In genomic region chr4:124918559-124919122, GRCh38 we compare ENCODE assay signal across 33 cellular contexts.
"Had no signal": no experiment of that assay in that cellular context is flagged by ENCODE, and none has a peak within 500 bp of the region (broad histone marks: within the 10 kb centered on the region; RNA-seq: fewer than 3 reads in every experiment).

No MANE protein-coding gene starts in this region.

- DNase-seq: activated CD4-positive, alpha-beta memory T cell treated with anti-CD3 and anti-CD28 coated beads for 36 hours; activated CD4-positive, alpha-beta T cell treated with anti-CD3 and anti-CD28 coated beads for 36 hours; activated CD4-positive, alpha-beta T cell treated with anti-CD3 and anti-CD28 coated beads, Interleukin-2, amount 10 ng/mL, durations not matched to agents 24 days and 14 days; activated CD4-positive, CD25-positive, alpha-beta regulatory T cell; activated CD4-positive, CD25-positive, alpha-beta regulatory T cell treated with anti-CD3 and anti-CD28 coated beads, Interleukin-2, amount 50 U/mL, for 72 hours; activated CD8-positive, alpha-beta memory T cell treated with anti-CD3 and anti-CD28 coated beads, Interleukin-2, amount 10 ng/mL, durations not matched to agents 7 days and 5 days; activated CD8-positive, alpha-beta memory T cell treated with anti-CD3 and anti-CD28 coated beads, Interleukin-2, amount 50 U/mL, for 4 hours; activated CD8-positive, alpha-beta T cell treated with anti-CD3 and anti-CD28 coated beads, Interleukin-2, amount 10 ng/mL, durations not matched to agents 7 days and 5 days; activated gamma-delta T cell; activated naive CD4-positive, alpha-beta T cell; activated naive CD4-positive, alpha-beta T cell treated with anti-CD3 and anti-CD28 coated beads, Interleukin-2, amount 10 ng/mL, durations not matched to agents 7 days and 5 days; activated naive CD8-positive, alpha-beta T cell treated with anti-CD3 and anti-CD28 coated beads, Interleukin-2, amount 10 ng/mL, durations not matched to agents 7 days and 5 days; activated T-cell treated with anti-CD3 and anti-CD28 coated beads, Interleukin-2, amount 50 U/mL, for 1 hour; activated T-cell treated with anti-CD3 and anti-CD28 coated beads, Interleukin-2, amount 50 U/mL, for 72 hours; central memory CD4-positive, alpha-beta T cell; cerebellar nuclear complex; colonic mucosa; effector CD8-positive, alpha-beta T cell; endodermal cell; foreskin keratinocyte; gastrocnemius medialis; glutamatergic neuron; heart left ventricle; hippocampal formation; T-helper 1 cell; T-helper 17 cell; T1000; WERI-Rb-1 had no signal

- H3K4me3 ChIP-seq: ascending aorta, breast epithelium, cardiac muscle cell, colonic mucosa, gastrocnemius medialis, heart left ventricle had no signal

- H3K27me3 ChIP-seq: ascending aorta, breast epithelium, cardiac muscle cell, colonic mucosa, foreskin keratinocyte, gastrocnemius medialis, heart left ventricle had no signal

- ATAC-seq: activated CD4-positive, alpha-beta T cell treated with anti-CD3 and anti-CD28 coated beads for 36 hours; activated CD8-positive, alpha-beta memory T cell treated with anti-CD3 and anti-CD28 coated beads, Interleukin-2, amount 10 ng/mL, durations not matched to agents 7 days and 5 days; activated CD8-positive, alpha-beta T cell treated with anti-CD3 and anti-CD28 coated beads, Interleukin-2, amount 10 ng/mL, durations not matched to agents 7 days and 5 days; activated naive CD4-positive, alpha-beta T cell treated with anti-CD3 and anti-CD28 coated beads, Interleukin-2, amount 50 U/mL, for 72 hours; activated T-cell treated with anti-CD3 and anti-CD28 coated beads, Interleukin-2, amount 50 U/mL, for 72 hours; esophagus mucosa; foreskin keratinocyte; gastrocnemius medialis; heart left ventricle; T-helper 17 cell had no signal

- H3K4me1 ChIP-seq: ascending aorta, breast epithelium, colonic mucosa, foreskin keratinocyte, gastrocnemius medialis, heart left ventricle had no signal

- H3K36me3 ChIP-seq: ascending aorta, breast epithelium, cardiac muscle cell, colonic mucosa, gastrocnemius medialis, heart left ventricle, WERI-Rb-1 had no signal

- H3K27ac ChIP-seq: ascending aorta, breast epithelium, cardiac muscle cell, colonic mucosa, foreskin keratinocyte, gastrocnemius medialis, heart left ventricle, WERI-Rb-1 had no signal

- H3K9me3 ChIP-seq: ascending aorta, breast epithelium, colonic mucosa, gastrocnemius medialis had no signal
